ENCODE assay signal across 13 cellular contexts in genomic region chr6:38234934-38235678, GRCh38.
DNase-seq lines count a peak whose midpoint lies in the region; ATAC-seq, FAIRE-seq and TF ChIP-seq lines count a peak whose summit lies in the region.
"Had no signal": no experiment of that assay in that cellular context is flagged by ENCODE, and none has a peak within 500 bp of the region (broad histone marks: within the 10 kb centered on the region; RNA-seq: fewer than 3 reads in every experiment).

No MANE protein-coding gene starts in this region.

- no peak for TF ChIP-seq CTCF in GM12878 (IDR thresholded peaks at IDR 0.05 in 2 of 3, conservative IDR thresholded peaks at IDR 0.05 in 1 of 3; ENCODE audit: control insufficient read depth in 2 of 3, extremely low read depth in 1 of 3, insufficient read depth in 1 of 3, low read depth in 3 of 3, low read length in 3 of 3)
- TF ChIP-seq CTCF in esophagus muscularis mucosa (IDR thresholded peaks at IDR 0.05) = no peak

- CTCF ChIA-PET in GM12878 (lab: Yijun Ruan, JAX) = interaction anchor here (0.8 to 1.8 kb wide), 2 partner anchors 16 to 259 kb away, joined by 3 to 6 read pairs; no protein-coding TSS in a partner anchor
- CTCF ChIA-PET in activated CD4-positive, alpha-beta memory T cell treated with anti-CD3 and anti-CD28 coated beads, Interleukin-2, amount 10 ng/mL, durations not matched to agents 7 days and 5 days (lab: Charles Lee) = no interaction called here

- no peaks in the 10 kb centered on the region for H3K36me3 Mint-ChIP-seq in activated CD4-positive, alpha-beta memory T cell treated with anti-CD3 and anti-CD28 coated beads, Interleukin-2, amount 10 ng/mL, durations not matched to agents 7 days and 5 days (ENCODE audit: low read depth)

- no peaks in the 10 kb centered on the region for H3K27me3 ChIP-seq in GM12878 (replicated peaks in 1 of 2; ENCODE audit: control insufficient read depth in 2 of 2, insufficient read depth in 2 of 2, low read length in 1 of 2)
- no peaks in the 10 kb centered on the region for H3K27me3 ChIP-seq in esophagus muscularis mucosa
- H3K27me3 ChIP-seq: gastroesophageal sphincter had no signal

- peaks cover 38% of the 10 kb centered on the region for H3K4me1 ChIP-seq in GM12878 (ENCODE audit: control insufficient read depth, insufficient read depth, low read length)
- H3K4me1 ChIP-seq in esophagus muscularis mucosa = no peaks in the 10 kb centered on the region
- H3K4me1 ChIP-seq: gastroesophageal sphincter had no signal

- BruUV-seq in GM12878 (replicated peaks; lab: Mats Ljungman, UMichigan) = no TSS peak

- no peaks in the 10 kb centered on the region for H3K79me2 ChIP-seq in GM12878 (ENCODE audit: control insufficient read depth, insufficient read depth, low read length)

- no peaks in the 10 kb centered on the region for H3K27me3 Mint-ChIP-seq in activated CD4-positive, alpha-beta memory T cell treated with anti-CD3 and anti-CD28 coated beads, Interleukin-2, amount 10 ng/mL, durations not matched to agents 7 days and 5 days

- H3K36me3 ChIP-seq in GM12878 (ENCODE audit: control insufficient read depth in 2 of 2, insufficient read depth in 2 of 2, low read length in 1 of 2) (no peaks in the 10 kb centered on the region), esophagus muscularis mucosa (no peaks in the 10 kb centered on the region)
- H3K36me3 ChIP-seq: gastroesophageal sphincter had no signal

- ATAC-seq in GM18858 (IDR thresholded peaks at IDR 0.05; ENCODE audit: unreplicated experiment) (peak; percentile 54), GM21528 (IDR thresholded peaks at IDR 0.05; ENCODE audit: low FRiP score, unreplicated experiment) (peak; percentile 85), HG03159 (IDR thresholded peaks at IDR 0.05; ENCODE audit: unreplicated experiment) (peak; percentile 83), GM12878 (peak; percentile 91)
- ATAC-seq: gastroesophageal sphincter had no signal

- H3K27ac Mint-ChIP-seq in activated CD4-positive, alpha-beta memory T cell treated with anti-CD3 and anti-CD28 coated beads, Interleukin-2, amount 10 ng/mL, durations not matched to agents 7 days and 5 days = no peak overlapping the region

- H3K4me2 ChIP-seq in GM12878 (ENCODE audit: control insufficient read depth, insufficient read depth) = peak overlapping the region; percentile 59
- H3K4me2 ChIP-seq: KMS-11 had no signal

- peak overlapping the region; percentile 15; the same call in 1 of the 2 replicates for H2AFZ ChIP-seq in GM12878 (ENCODE audit: control insufficient read depth, low read depth, low read length)

- peak overlapping the region; percentile 46; the same call in 1 of the 2 replicates for H3K4me3 ChIP-seq in GM12878
- H3K4me3 ChIP-seq in esophagus muscularis mucosa = no peak overlapping the region
- H3K4me3 ChIP-seq: gastroesophageal sphincter had no signal

- 7% methylated on average over 4 of the region's 4 CpGs for WGBS in GM12878 (ENCODE audit: insufficient coverage, insufficient replicate concordance, low lambda C conversion rate, missing lambda C conversion rate)
- 91% methylated on average over 4 of the region's 4 CpGs for WGBS in esophagus muscularis mucosa

- POLR2A ChIA-PET in GM12878 (lab: Charles Lee) = no interaction called here
- POLR2A ChIA-PET in activated CD4-positive, alpha-beta memory T cell treated with anti-CD3 and anti-CD28 coated beads, Interleukin-2, amount 10 ng/mL, durations not matched to agents 7 days and 5 days (lab: Charles Lee) = no interaction called here

- FAIRE-seq in GM12878 (lab: Jason Lieb, UNC) = peak; percentile 52

- no peaks in the 10 kb centered on the region for H3K9me3 ChIP-seq in GM12878 (replicated peaks; ENCODE audit: control insufficient read depth, insufficient read depth, low read length)
- H3K9me3 ChIP-seq in esophagus muscularis mucosa = no peaks in the 10 kb centered on the region
- H3K9me3 ChIP-seq: gastroesophageal sphincter had no signal

- peak; percentile 51 for DNase-seq in GM12878 (ENCODE audit: low read depth, low spot score)
- DNase-seq in posterior vena cava (ENCODE audit: low spot score) = no peak
- no peak for DNase-seq in SHP77 treated with DMSO at 0.1 percent for 48 hours (lab: John Stamatoyannopoulos, UW)
- DNase-seq in esophagus muscularis mucosa (ENCODE audit: extremely low spot score) = no peak
- DNase-seq in activated CD4-positive, alpha-beta memory T cell treated with anti-CD3 and anti-CD28 coated beads, Interleukin-2, amount 10 ng/mL, durations not matched to agents 7 days and 5 days = no peak
- DNase-seq: midbrain, NCI-H510A treated with DMSO at 0.1 percent for 48 hours, T1000 had no signal

- TF ChIP-seq RAD21 in GM12878 (IDR thresholded peaks at IDR 0.05; ENCODE audit: insufficient read depth, low read depth, low read length) = no peak

- intact Hi-C loops in GM12878 (cut with micrococcal nuclease; ENCODE audit: unreplicated experiment) = no loop called here
- intact Hi-C loops in posterior vena cava (cut with DNase I) = no loop called here
- intact Hi-C loops in esophagus muscularis mucosa (cut with DNase I) = no loop called here

- no peak overlapping the region for H3K4me3 Mint-ChIP-seq in activated CD4-positive, alpha-beta memory T cell treated with anti-CD3 and anti-CD28 coated beads, Interleukin-2, amount 10 ng/mL, durations not matched to agents 7 days and 5 days

- in situ Hi-C loops in GM12878 (cut with MboI) = no loop called here

- peak overlapping the region; percentile 47 for H3K27ac ChIP-seq in GM12878 (ENCODE audit: control insufficient read depth, insufficient read depth)
- no peak overlapping the region for H3K27ac ChIP-seq in esophagus muscularis mucosa (replicated peaks in 1 of 4)
- H3K27ac ChIP-seq: gastroesophageal sphincter, KMS-11 had no signal

- no peak for TF ChIP-seq POLR2A in GM12878 (IDR thresholded peaks at IDR 0.05; ENCODE audit: low read depth, low read length)
- no peak for TF ChIP-seq POLR2A in esophagus muscularis mucosa (IDR thresholded peaks at IDR 0.05; ENCODE audit: low read depth)

- no peak overlapping the region for H3K9ac ChIP-seq in GM12878 (ENCODE audit: control insufficient read depth, insufficient read depth, low read length)
- H3K9ac ChIP-seq: KMS-11 had no signal

- H3K4me1 Mint-ChIP-seq in activated CD4-positive, alpha-beta memory T cell treated with anti-CD3 and anti-CD28 coated beads, Interleukin-2, amount 10 ng/mL, durations not matched to agents 7 days and 5 days = no peaks in the 10 kb centered on the region

- SMC1A ChIA-PET in GM12878 (lab: Charles Lee; ENCODE audit: uncharacterized antibody, unreplicated experiment) = interaction anchor here (0.7 to 1.4 kb wide), 7 partner anchors 8 to 451 kb away, joined by 3 to 4 read pairs (median 3); no protein-coding TSS in a partner anchor

- RAD21 ChIA-PET in GM12878 (lab: Charles Lee; ENCODE audit: unreplicated experiment) = interaction anchor here (1.1 kb wide), 1 partner anchor 335 kb away, joined by 3 read pairs; no protein-coding TSS in a partner anchor

- no peaks in the 10 kb centered on the region for H3K9me3 Mint-ChIP-seq in activated CD4-positive, alpha-beta memory T cell treated with anti-CD3 and anti-CD28 coated beads, Interleukin-2, amount 10 ng/mL, durations not matched to agents 7 days and 5 days

- H4K20me1 ChIP-seq in GM12878 (ENCODE audit: control insufficient read depth, insufficient read depth) = no peaks in the 10 kb centered on the region

- TF ChIP-seq EP300 in GM12878 (IDR thresholded peaks at IDR 0.05; ENCODE audit: borderline replicate concordance in 1 of 2, control insufficient read depth in 1 of 2, low read depth in 2 of 2, low read length in 2 of 2) (no peak), esophagus muscularis mucosa (IDR thresholded peaks at IDR 0.05) (no peak)

TF ChIP-seq in GM12878, 131 proteins besides CTCF, POLR2A, EP300 and RAD21:
- TF ChIP-seq RUNX3 (IDR thresholded peaks at IDR 0.05; ENCODE audit: low read length) (peak; percentile 80), CBFB (IDR thresholded peaks at IDR 0.05; ENCODE audit: low read depth) (peak; percentile 36; the same call in 1 of the 2 replicates), CBX5 (IDR thresholded peaks at IDR 0.05; ENCODE audit: low read depth) (peak; percentile 35; the same call in 1 of the 2 replicates), ATF2 (IDR thresholded peaks at IDR 0.05; ENCODE audit: low read length) (peak; percentile 31; the same call in 1 of the 2 replicates), ZNF217 (IDR thresholded peaks at IDR 0.05) (no peak), ATF7 (IDR thresholded peaks at IDR 0.05; ENCODE audit: low read depth) (0 out of 2 replicates have a peak, but pooled peaks have one; percentile 27), CHD4 (IDR thresholded peaks at IDR 0.05) (no peak)
TF ChIP-seq in GM12878: peak in this region for 5.
